In genomic region chr1:209427277-209427676, GRCh38 we compare ENCODE assay signal across 17 cellular contexts.
"Had no signal": no experiment of that assay in that cellular context is flagged by ENCODE, and none has a peak within 500 bp of the region (broad histone marks: within the 10 kb centered on the region; RNA-seq: fewer than 3 reads in every experiment).

No MANE protein-coding gene starts in this region.

- H3K4me3 Mint-ChIP-seq: activated CD4-positive, alpha-beta memory T cell treated with anti-CD3 and anti-CD28 coated beads, Interleukin-2, amount 10 ng/mL, durations not matched to agents 7 days and 5 days; activated CD4-positive, alpha-beta T cell treated with anti-CD3 and anti-CD28 coated beads for 36 hours; activated naive CD8-positive, alpha-beta T cell treated with anti-CD3 and anti-CD28 coated beads for 36 hours; natural killer cell treated with Interleukin-12 subunit alpha and Interleukin-12 subunit beta and Interleukin-15 and Interleukin-18, amount 100 ng/mL, for 72 hours; T-cell had no signal

- H3K4me3 ChIP-seq: cardiac muscle cell had no signal

- ATAC-seq: activated CD4-positive, alpha-beta T cell treated with anti-CD3 and anti-CD28 coated beads for 36 hours; left lobe of liver; natural killer cell treated with Interleukin-12 subunit alpha and Interleukin-12 subunit beta and Interleukin-15 and Interleukin-18, amount 100 ng/mL, for 72 hours; T-cell had no signal

- H3K36me3 Mint-ChIP-seq: activated naive CD8-positive, alpha-beta T cell treated with anti-CD3 and anti-CD28 coated beads for 36 hours; natural killer cell treated with Interleukin-12 subunit alpha and Interleukin-12 subunit beta and Interleukin-15 and Interleukin-18, amount 100 ng/mL, for 72 hours; T-cell had no signal

- H3K4me1 Mint-ChIP-seq: activated CD4-positive, alpha-beta T cell treated with anti-CD3 and anti-CD28 coated beads for 36 hours had no signal

- H3K36me3 ChIP-seq: cardiac muscle cell had no signal

- H3K27ac ChIP-seq: cardiac muscle cell, VCaP had no signal

- H3K27ac Mint-ChIP-seq: activated CD4-positive, alpha-beta memory T cell treated with anti-CD3 and anti-CD28 coated beads, Interleukin-2, amount 10 ng/mL, durations not matched to agents 7 days and 5 days; activated CD4-positive, alpha-beta T cell treated with anti-CD3 and anti-CD28 coated beads for 36 hours; activated naive CD8-positive, alpha-beta T cell treated with anti-CD3 and anti-CD28 coated beads for 36 hours; natural killer cell treated with Interleukin-12 subunit alpha and Interleukin-12 subunit beta and Interleukin-15 and Interleukin-18, amount 100 ng/mL, for 72 hours; T-cell had no signal

- DNase-seq: activated CD4-positive, alpha-beta memory T cell treated with anti-CD3 and anti-CD28 coated beads, Interleukin-2, amount 10 ng/mL, durations not matched to agents 7 days and 5 days; activated CD4-positive, alpha-beta T cell treated with anti-CD3 and anti-CD28 coated beads for 36 hours; activated gamma-delta T cell; activated naive CD8-positive, alpha-beta T cell treated with anti-CD3 and anti-CD28 coated beads for 36 hours; activated T-cell treated with anti-CD3 and anti-CD28 coated beads, Interleukin-2, amount 50 U/mL, for 48 hours; anterior cingulate cortex; occipital lobe; stimulated activated CD4-positive, alpha-beta T cell treated with anti-CD3 and anti-CD28 coated beads, Interleukin-2, amount 100 ng/mL, for 48 hours; stimulated activated naive CD4-positive, alpha-beta T cell treated with Interleukin-2 at 50 U/mL for 16 hours; T-cell; T1000 had no signal

- H3K27me3 ChIP-seq: cardiac muscle cell had no signal

- H3K9me3 Mint-ChIP-seq: activated CD4-positive, alpha-beta memory T cell treated with anti-CD3 and anti-CD28 coated beads, Interleukin-2, amount 10 ng/mL, durations not matched to agents 7 days and 5 days; activated naive CD8-positive, alpha-beta T cell treated with anti-CD3 and anti-CD28 coated beads for 36 hours; natural killer cell treated with Interleukin-12 subunit alpha and Interleukin-12 subunit beta and Interleukin-15 and Interleukin-18, amount 100 ng/mL, for 72 hours; T-cell had no signal

- FAIRE-seq: colon, endothelial cell of umbilical vein had no signal
